ENCODE assay signal across 9 cellular contexts in the genomic region with DNA sequence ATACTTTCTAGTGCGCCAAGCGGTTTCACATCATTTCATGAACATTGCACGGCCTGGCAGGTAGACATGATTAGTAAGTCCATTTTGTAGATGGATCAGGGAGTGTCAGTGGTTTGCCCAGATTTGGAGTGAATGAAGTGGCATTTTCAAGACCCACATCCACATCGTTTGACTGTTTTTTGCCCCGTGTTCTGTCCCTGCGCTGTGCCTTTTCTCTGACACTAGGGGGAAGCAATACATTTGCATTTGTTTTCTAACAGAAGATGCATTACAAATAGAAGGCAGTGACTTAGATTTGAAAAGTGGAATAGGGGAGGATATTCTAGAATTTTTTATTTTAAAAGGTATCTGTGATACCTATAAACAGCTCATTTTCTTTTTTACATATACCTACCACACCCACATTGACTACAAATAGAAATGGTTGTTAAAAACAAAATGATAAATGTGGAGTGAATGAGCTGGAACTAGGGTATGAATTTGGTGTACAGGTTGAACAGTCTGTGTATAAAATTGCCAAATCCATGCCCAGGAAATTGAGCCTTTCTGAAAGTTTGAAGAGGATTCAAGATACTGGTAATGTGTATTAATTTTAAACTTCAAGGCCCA.
A peak's percentile ranks its signal among the peaks of the same experiment; 100 is the strongest.
DNase-seq lines count a peak whose midpoint lies in the region; TF ChIP-seq lines count a peak whose summit lies in the region.
"Had no signal": no experiment of that assay in that cellular context is flagged by ENCODE, and none has a peak within 500 bp of the region (broad histone marks: within the 10 kb centered on the region; RNA-seq: fewer than 3 reads in every experiment).

No MANE protein-coding gene starts in this region.

- no peaks in the 10 kb centered on the region for H4K20me1 ChIP-seq in H9 (ENCODE audit: control insufficient read depth, insufficient read depth, insufficient read length)

- H3K18ac ChIP-seq in H9 (ENCODE audit: insufficient read length, low read depth, low read length): no peak overlapping the region

- no CpG with 5 or more reads among the region's 6 CpGs for WGBS in H9 (ENCODE audit: extremely low coverage, insufficient read length, low lambda C conversion rate)
- 63 to 80% methylated on average over 6 of the region's 6 CpGs for WGBS in testis, 2 donors
- 60 to 75% methylated on average over 6 of the region's 6 CpGs for WGBS in esophagus squamous epithelium, 2 donors

- no peak overlapping the region for H3K4me2 ChIP-seq in H9 (ENCODE audit: insufficient read depth, insufficient read length, low read length)

- no peak overlapping the region for H2BK15ac ChIP-seq in H9 (ENCODE audit: low read depth, low read length)

- H3K79me1 ChIP-seq in H9 (ENCODE audit: insufficient read depth, low read depth, low read length, poor library complexity, severe bottlenecking): no peaks in the 10 kb centered on the region

- no peak overlapping the region for H2AK5ac ChIP-seq in H9 (ENCODE audit: insufficient read length, low read length)

- no peak overlapping the region for H4K91ac ChIP-seq in H9 (ENCODE audit: insufficient read length, low read depth, low read length)

- no peak overlapping the region for H3K23ac ChIP-seq in H9 (ENCODE audit: insufficient read length, low read depth, low read length)

- H3K23me2 ChIP-seq in H9 (ENCODE audit: insufficient read length, low read depth, low read length, poor library complexity, severe bottlenecking): no peaks in the 10 kb centered on the region

- H3K4ac ChIP-seq in H9 (ENCODE audit: low read depth, low read length): no peak overlapping the region

- peak; percentile 66 for TF ChIP-seq CTCF in H9 (conservative IDR thresholded peaks at IDR 0.05)
- peak; percentile 71 for TF ChIP-seq CTCF in endothelial cell (IDR thresholded peaks at IDR 0.05; ENCODE audit: unreplicated experiment)
- TF ChIP-seq CTCF in testis (IDR thresholded peaks at IDR 0.05): peak in 2 of 3 experiments; percentile 16 to 46
- peak in 3 of 6 experiments; percentile 22 to 44 (median 30) for TF ChIP-seq CTCF in esophagus squamous epithelium (IDR thresholded peaks at IDR 0.05)

- H3T11ph ChIP-seq in H9 (ENCODE audit: low read length): no peak overlapping the region

- H3K56ac ChIP-seq in H9 (ENCODE audit: insufficient read length, low read depth, low read length): no peak overlapping the region

- no peak overlapping the region for H4K8ac ChIP-seq in H9 (replicated peaks; ENCODE audit: insufficient read length, low read depth, low read length)

- no peak overlapping the region for H2AFZ ChIP-seq in H9 (ENCODE audit: low read length)

- H3K36me3 Mint-ChIP-seq in H9 (ENCODE audit: insufficient read depth in 1 of 3, low read depth in 3 of 3) (peaks cover 2 to 23% (median 15%) of the 10 kb centered on the region in 3 experiments; a peak in 6 of 7 replicates), endothelial cell (ENCODE audit: low read depth, unreplicated experiment) (peaks cover 8% of the 10 kb centered on the region)

- no peaks in the 10 kb centered on the region for H3K9me3 ChIP-seq in H9 (ENCODE audit: control insufficient read depth, low read depth, low read length)
- no peaks in the 10 kb centered on the region for H3K9me3 ChIP-seq in testis
- H3K9me3 ChIP-seq in esophagus squamous epithelium: no peaks in the 10 kb centered on the region

- no peak overlapping the region for H4K5ac ChIP-seq in H9 (ENCODE audit: insufficient read length, low read depth, low read length)

- H3K4me1 ChIP-seq in H9 (ENCODE audit: insufficient read depth, low read length) (no peaks in the 10 kb centered on the region; the same call in 1 of the 2 replicates), testis (no peaks in the 10 kb centered on the region), esophagus squamous epithelium (no peaks in the 10 kb centered on the region)

- intact Hi-C loops in testis (cut with DNase I; ENCODE audit: low total_unique reads) (no loop called here), esophagus squamous epithelium (cut with DNase I) (no loop called here)

- H3K27me3 Mint-ChIP-seq in H9 (ENCODE audit: low read depth) (no peaks in the 10 kb centered on the region), endothelial cell (ENCODE audit: unreplicated experiment) (peaks cover 3% of the 10 kb centered on the region)
- H3K27me3 Mint-ChIP-seq: B cell had no signal

- DNase-seq in NCI-H1092 treated with DMSO at 0.1 percent for 48 hours (lab: John Stamatoyannopoulos, UW) (peak; percentile 2), NCI-H1092 (lab: John Stamatoyannopoulos, UW) (no peak), H9 (no peak), NCI-H774 (lab: John Stamatoyannopoulos, UW) (peak; percentile 13), endothelial cell (ENCODE audit: low spot score) (peak; percentile 26), testis (no peak), esophagus squamous epithelium (lab: John Stamatoyannopoulos, UW) (no peak), HuH-7.5 (ENCODE audit: low spot score) (no peak)

- H3K4me3 ChIP-seq in testis (no peak overlapping the region), esophagus squamous epithelium (no peak overlapping the region)

- H3K4me1 Mint-ChIP-seq in H9: peaks cover 5 to 6% of the 10 kb centered on the region in 2 experiments
- peaks cover 10% of the 10 kb centered on the region for H3K4me1 Mint-ChIP-seq in endothelial cell (ENCODE audit: unreplicated experiment)
- H3K4me1 Mint-ChIP-seq: B cell had no signal

- no peak overlapping the region for H3K9ac ChIP-seq in H9 (ENCODE audit: extremely low read depth, insufficient read length, low read length)

- no peak overlapping the region; a peak in 1 of 7 replicates for H3K27ac Mint-ChIP-seq in H9
- H3K27ac Mint-ChIP-seq in endothelial cell (ENCODE audit: unreplicated experiment): no peak overlapping the region
- H3K27ac Mint-ChIP-seq: B cell had no signal

- no peak overlapping the region for H3K4me3 Mint-ChIP-seq in H9
- H3K4me3 Mint-ChIP-seq in endothelial cell (ENCODE audit: unreplicated experiment): no peak overlapping the region
- H3K4me3 Mint-ChIP-seq: B cell had no signal

- no peaks in the 10 kb centered on the region for H3K79me2 ChIP-seq in H9 (ENCODE audit: insufficient read depth, low read length)

- H3K36me3 ChIP-seq in testis (ENCODE audit: low read depth, missing control alignments) (no peaks in the 10 kb centered on the region), esophagus squamous epithelium (peaks cover 0 to 14% (median 0%) of the 10 kb centered on the region in 3 donors)

- H3K27me3 ChIP-seq in H9 (ENCODE audit: insufficient read depth, low read length) (no peaks in the 10 kb centered on the region), testis (no peaks in the 10 kb centered on the region), esophagus squamous epithelium (no peaks in the 10 kb centered on the region)

- H2BK12ac ChIP-seq in H9 (ENCODE audit: insufficient read length, low read depth, low read length): no peak overlapping the region

- no peak overlapping the region for H2BK120ac ChIP-seq in H9 (ENCODE audit: low read depth, low read length, poor library complexity, severe bottlenecking)

- H3K27ac ChIP-seq in H9 (ENCODE audit: insufficient read length, low read depth, low read length) (no peak overlapping the region), testis (no peak overlapping the region), esophagus squamous epithelium (no peak overlapping the region)

- no peak overlapping the region for H3K14ac ChIP-seq in H9 (ENCODE audit: insufficient read depth, low read length)

- H3K9me3 Mint-ChIP-seq in H9 (no peaks in the 10 kb centered on the region), endothelial cell (ENCODE audit: unreplicated experiment) (no peaks in the 10 kb centered on the region)

- no peak overlapping the region for H2BK5ac ChIP-seq in H9 (ENCODE audit: insufficient read length, low read length)

- no peak overlapping the region for H2BK20ac ChIP-seq in H9 (ENCODE audit: low read depth, low read length, poor library complexity, severe bottlenecking)

- TF ChIP-seq POLR2A in testis (IDR thresholded peaks at IDR 0.05) (no peak), esophagus squamous epithelium (IDR thresholded peaks at IDR 0.05) (no peak)

Comparison
In these comparisons a context has a peak if more than half of its experiments do, and no peak if none do; other contexts are left out.
1. DNase-seq: peak in NCI-H1092 treated with DMSO at 0.1 percent for 48 hours (single experiment), NCI-H774 (single experiment) and endothelial cell (single experiment); none in NCI-H1092 (single experiment), H9 (single experiment), testis (single experiment), esophagus squamous epithelium (single experiment) and HuH-7.5 (single experiment).